ENCODE assay signal across 12 cellular contexts in genomic region chr5:862367-863243, GRCh38.
DNase-seq lines count a peak whose midpoint lies in the region.
"Had no signal": no experiment of that assay in that cellular context is flagged by ENCODE, and none has a peak within 500 bp of the region (broad histone marks: within the 10 kb centered on the region; RNA-seq: fewer than 3 reads in every experiment).

No MANE protein-coding gene starts in this region.

- peak; percentile 10 for DNase-seq in ACHN
- peak; percentile 66 for DNase-seq in ELR (ENCODE audit: low read depth)
- peak; percentile 93 for DNase-seq in NCI-H2171 treated with DMSO at 0.1 percent for 48 hours (lab: John Stamatoyannopoulos, UW)
- peak; percentile 77 for DNase-seq in left kidney (ENCODE audit: low read depth, low spot score)
- no peak for DNase-seq in AG08396 (ENCODE audit: low spot score)
- no peak for DNase-seq in activated CD8-positive, alpha-beta memory T cell treated with anti-CD3 and anti-CD28 coated beads for 24 hours
- DNase-seq in cortex of kidney (lab: John Stamatoyannopoulos, UW): no peak
- DNase-seq in hypothalamus (lab: John Stamatoyannopoulos, UW): no peak
- DNase-seq: activated CD4-positive, alpha-beta memory T cell treated with anti-CD3 and anti-CD28 coated beads for 36 hours; left colon; mucosa of descending colon; NCI-H226 had no signal

- in situ Hi-C loops in ACHN (cut with HindIII; ENCODE audit: low pct_ligation_motif_present, low pct_unique_long_range_greater_than_20kb, low sequenced_read_pairs): no loop called here

Comparison
In these comparisons a context has a peak if more than half of its experiments do, and no peak if none do; other contexts are left out.
1. DNase-seq: peak in ACHN (single experiment), ELR (single experiment), NCI-H2171 treated with DMSO at 0.1 percent for 48 hours (single experiment) and left kidney (single experiment); none in AG08396 (single experiment), activated CD8-positive, alpha-beta memory T cell treated with anti-CD3 and anti-CD28 coated beads for 24 hours (single experiment), cortex of kidney (single experiment) and hypothalamus (0 of 51).